ENCODE assay signal across 16 cellular contexts in genomic region chr5:14635656-14636055, GRCh38.
"Had no signal": no experiment of that assay in that cellular context is flagged by ENCODE, and none has a peak within 500 bp of the region (broad histone marks: within the 10 kb centered on the region; RNA-seq: fewer than 3 reads in every experiment).

No MANE protein-coding gene starts in this region.

- ATAC-seq: foreskin keratinocyte, gastroesophageal sphincter, heart left ventricle, left cardiac atrium, left lung, left ventricle myocardium superior, lower lobe of right lung, mucosa of descending colon had no signal

- H3K9me3 Mint-ChIP-seq: mesothelial cell of epicardium had no signal

- H3K36me3 Mint-ChIP-seq: mesothelial cell of epicardium, naive B cell had no signal

- H3K4me3 Mint-ChIP-seq: mesothelial cell of epicardium, naive B cell had no signal

- H3K4me1 Mint-ChIP-seq: mesothelial cell of epicardium, naive B cell had no signal

- H3K27ac Mint-ChIP-seq: mesothelial cell of epicardium had no signal

- DNase-seq: dermis blood vessel endothelial cell; dorsolateral prefrontal cortex; effector CD4-positive, alpha-beta T cell; effector memory CD4-positive, alpha-beta T cell; foreskin keratinocyte; heart left ventricle; hypothalamus; left cardiac atrium; left lung; left ventricle myocardium superior; lower lobe of right lung; mesenchymal stem cell; mucosa of descending colon; naive B cell had no signal
